16 cellular contexts compared by ENCODE assay signal in genomic region chr3:175384569-175384968, GRCh38.
A peak's percentile ranks its signal among the peaks of the same experiment; 100 is the strongest.
DNase-seq lines count a peak whose midpoint lies in the region; ATAC-seq and FAIRE-seq lines count a peak whose summit lies in the region.
"Had no signal": no experiment of that assay in that cellular context is flagged by ENCODE, and none has a peak within 500 bp of the region (broad histone marks: within the 10 kb centered on the region; RNA-seq: fewer than 3 reads in every experiment).

No MANE protein-coding gene starts in this region.

- no peaks in the 10 kb centered on the region for H3K27me3 ChIP-seq in trophoblast cell (ENCODE audit: insufficient read depth, low read length)
- H3K27me3 ChIP-seq: BLaER1 treated with 17β-estradiol and CSF1 and Interleukin-3, amounts not matched to agents 10 nM and 100 nM had no signal

- H3K27ac ChIP-seq in trophoblast cell (ENCODE audit: low read depth, low read length) = no peak overlapping the region
- H3K27ac ChIP-seq: BLaER1 treated with 17β-estradiol and CSF1 and Interleukin-3, amounts not matched to agents 10 nM and 100 nM had no signal

- H4K91ac ChIP-seq in trophoblast cell (ENCODE audit: low read depth, low read length) = peak overlapping the region; percentile 2

- H4K12ac ChIP-seq in trophoblast cell (ENCODE audit: low read depth, low read length) = no peak overlapping the region

- peak; percentile 92 for FAIRE-seq in G401.6 (lab: Jason Lieb, UNC)
- FAIRE-seq in RCC 7860 (lab: Jason Lieb, UNC) = peak; percentile 67
- FAIRE-seq in endometrium (lab: Jason Lieb, UNC) = peak; percentile 94
- FAIRE-seq: GM12878, GM19239 had no signal

- no peak overlapping the region for H3K23ac ChIP-seq in trophoblast cell (ENCODE audit: low read length)

- peaks cover 2% of the 10 kb centered on the region for H3K79me1 ChIP-seq in trophoblast cell (ENCODE audit: low read length)

- no peak for DNase-seq in RCC 7860 (ENCODE audit: low spot score)
- no peak for DNase-seq in trophoblast cell
- DNase-seq in NCI-H1694 (lab: John Stamatoyannopoulos, UW) = no peak
- no peak for DNase-seq in SK-N-DZ (ENCODE audit: low spot score)
- DNase-seq: 8988T; Calu3; CD8-positive, alpha-beta T cell; DMS79 treated with DMSO at 0.1 percent for 48 hours had no signal

- no peak overlapping the region for H3K4ac ChIP-seq in trophoblast cell (ENCODE audit: low read depth, low read length)

- H2BK120ac ChIP-seq in trophoblast cell (ENCODE audit: insufficient read depth, low read length, poor library complexity) = no peak overlapping the region

- H2AFZ ChIP-seq in trophoblast cell (ENCODE audit: insufficient read depth, low read length, poor library complexity) = no peak overlapping the region

- H4K8ac ChIP-seq in trophoblast cell (ENCODE audit: low read depth, low read length) = no peak overlapping the region

- H3K18ac ChIP-seq in trophoblast cell (ENCODE audit: low read length) = no peak overlapping the region

- no peak overlapping the region for H3K9ac ChIP-seq in trophoblast cell (ENCODE audit: low read length)
- H3K9ac ChIP-seq: BLaER1 treated with 17β-estradiol and CSF1 and Interleukin-3, amounts not matched to agents 10 nM and 100 nM had no signal

- H3K14ac ChIP-seq in trophoblast cell (ENCODE audit: low read length) = no peak overlapping the region

- H3K9me3 ChIP-seq in trophoblast cell (ENCODE audit: insufficient read depth, low read depth, low read length) = no peaks in the 10 kb centered on the region
- H3K9me3 ChIP-seq: HAP-1 had no signal

- H3K79me2 ChIP-seq in trophoblast cell (ENCODE audit: control insufficient read depth, insufficient read depth, low read length, poor library complexity) = no peaks in the 10 kb centered on the region

- no peaks in the 10 kb centered on the region for H3K4me1 ChIP-seq in trophoblast cell (ENCODE audit: control insufficient read depth in 1 of 2, insufficient read depth in 2 of 2, low read length in 2 of 2)
- H3K4me1 ChIP-seq: HAP-1 had no signal

- H3K4me2 ChIP-seq in trophoblast cell (ENCODE audit: low read length) = no peak overlapping the region
- H3K4me2 ChIP-seq: BLaER1 treated with 17β-estradiol and CSF1 and Interleukin-3, amounts not matched to agents 10 nM and 100 nM had no signal

- H2AK5ac ChIP-seq in trophoblast cell (ENCODE audit: low read length) = no peak overlapping the region

- no peak overlapping the region for H2BK12ac ChIP-seq in trophoblast cell (ENCODE audit: low read length)

- ATAC-seq in HG03565 (IDR thresholded peaks at IDR 0.05; ENCODE audit: unreplicated experiment) (no peak), HG03095 (IDR thresholded peaks at IDR 0.05; ENCODE audit: unreplicated experiment) (no peak)
- ATAC-seq: CD8-positive, alpha-beta T cell; GM12878 had no signal

- H2BK5ac ChIP-seq in trophoblast cell (ENCODE audit: low read depth, low read length, poor library complexity) = no peak overlapping the region

- H3K36me3 ChIP-seq in trophoblast cell (ENCODE audit: control insufficient read depth in 1 of 2, insufficient read depth in 2 of 2, low read length in 2 of 2) = no peaks in the 10 kb centered on the region
- H3K36me3 ChIP-seq: BLaER1 treated with 17β-estradiol and CSF1 and Interleukin-3, amounts not matched to agents 10 nM and 100 nM; HAP-1 had no signal

- no peak overlapping the region for H3K4me3 ChIP-seq in trophoblast cell (ENCODE audit: low read depth, low read length)
- H3K4me3 ChIP-seq: BLaER1 treated with 17β-estradiol and CSF1 and Interleukin-3, amounts not matched to agents 10 nM and 100 nM; GM12878; HAP-1 had no signal
